13 cellular contexts compared by ENCODE assay signal in the genomic region with DNA sequence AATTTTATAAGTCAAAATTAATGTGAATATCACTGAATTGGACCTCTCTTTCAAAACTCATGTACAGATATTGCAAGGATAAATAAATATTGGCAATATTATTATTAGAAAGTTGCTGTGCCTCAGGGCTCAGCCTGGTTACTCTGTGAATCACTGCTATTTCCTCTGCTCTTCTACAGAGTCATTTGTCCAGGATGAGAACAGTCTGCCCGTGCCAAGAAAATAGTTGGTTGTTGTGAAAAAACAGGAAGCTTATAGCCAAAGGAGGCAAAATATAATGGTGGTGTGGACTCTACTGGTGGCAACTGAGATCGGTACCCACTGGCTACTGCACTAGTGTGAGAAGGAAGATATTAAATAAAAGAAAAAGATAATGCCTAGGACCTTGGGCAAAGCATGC.
"Had no signal": no experiment of that assay in that cellular context is flagged by ENCODE, and none has a peak within 500 bp of the region (broad histone marks: within the 10 kb centered on the region; RNA-seq: fewer than 3 reads in every experiment).

No MANE protein-coding gene starts in this region.

- H3K9me3 Mint-ChIP-seq: nephron; stimulated activated naive B cell treated with anti-CD40 and anti-IgM and Interleukin-4, amounts not matched to agents 10 μg/mL and 1 μg/mL and 100 μg/mL, for 72 hours had no signal

- H3K36me3 Mint-ChIP-seq: memory B cell; stimulated activated naive B cell treated with anti-CD40 and anti-IgM and Interleukin-4, amounts not matched to agents 10 μg/mL and 1 μg/mL and 100 μg/mL, for 72 hours had no signal

- H3K27me3 ChIP-seq: ascending aorta, esophagus muscularis mucosa, left lung, tibial artery had no signal

- H3K4me3 Mint-ChIP-seq: memory B cell; nephron; stimulated activated naive B cell treated with anti-CD40 and anti-IgM and Interleukin-4, amounts not matched to agents 10 μg/mL and 1 μg/mL and 100 μg/mL, for 72 hours had no signal

- H3K4me1 Mint-ChIP-seq: memory B cell; nephron; stimulated activated naive B cell treated with anti-CD40 and anti-IgM and Interleukin-4, amounts not matched to agents 10 μg/mL and 1 μg/mL and 100 μg/mL, for 72 hours had no signal

- H3K4me3 ChIP-seq: ascending aorta, esophagus muscularis mucosa, left lung, tibial artery had no signal

- H3K27ac Mint-ChIP-seq: memory B cell; nephron; stimulated activated naive B cell treated with anti-CD40 and anti-IgM and Interleukin-4, amounts not matched to agents 10 μg/mL and 1 μg/mL and 100 μg/mL, for 72 hours had no signal

- ATAC-seq: activated CD4-positive, CD25-positive, alpha-beta regulatory T cell treated with anti-CD3 and anti-CD28 coated beads, Interleukin-2, amount 50 U/mL, for 24 hours; left lung; stimulated activated naive B cell treated with anti-CD40 and anti-IgM and Interleukin-4, amounts not matched to agents 10 μg/mL and 1 μg/mL and 100 μg/mL, for 72 hours had no signal

- H3K27ac ChIP-seq: ascending aorta, esophagus muscularis mucosa, left lung, tibial artery had no signal

- H3K36me3 ChIP-seq: ascending aorta, esophagus muscularis mucosa, left lung, tibial artery had no signal

- H3K9me3 ChIP-seq: ascending aorta, esophagus muscularis mucosa, left lung, tibial artery had no signal

- H3K27me3 Mint-ChIP-seq: stimulated activated naive B cell treated with anti-CD40 and anti-IgM and Interleukin-4, amounts not matched to agents 10 μg/mL and 1 μg/mL and 100 μg/mL, for 72 hours had no signal

- H3K4me1 ChIP-seq: ascending aorta, esophagus muscularis mucosa, left lung, tibial artery had no signal

- DNase-seq: activated naive CD4-positive, alpha-beta T cell; left lung; nucleus accumbens; posterior cingulate gyrus; stimulated activated CD4-positive, alpha-beta T cell treated with anti-CD3 and anti-CD28 coated beads, Interleukin-4, amount 100 ng/mL, for 1 hour; stimulated activated naive B cell treated with anti-CD40 and anti-IgM and Interleukin-4, amounts not matched to agents 10 μg/mL and 1 μg/mL and 100 μg/mL, for 72 hours; T1000; tibial artery had no signal
